In genomic region chr13:22001336-22001735, GRCh38 we compare ENCODE assay signal across 27 cellular contexts.
"Had no signal": no experiment of that assay in that cellular context is flagged by ENCODE, and none has a peak within 500 bp of the region (broad histone marks: within the 10 kb centered on the region; RNA-seq: fewer than 3 reads in every experiment).

No MANE protein-coding gene starts in this region.

- H3K27ac Mint-ChIP-seq: natural killer cell; nephron; neural progenitor cell; stimulated activated memory B cell treated with anti-CD40 and anti-IgM and Interleukin-4, amounts not matched to agents 10 μg/mL and 1 μg/mL and 100 μg/mL, for 72 hours; stimulated activated naive CD8-positive, alpha-beta T cell treated with anti-CD3 and anti-CD28 coated beads, Interleukin-15, Interleukin-2, amounts not matched to agents 100 ng/mL and 50 ng/mL, for 24 hours had no signal

- H3K36me3 Mint-ChIP-seq: natural killer cell; neural progenitor cell; stimulated activated memory B cell treated with anti-CD40 and anti-IgM and Interleukin-4, amounts not matched to agents 10 μg/mL and 1 μg/mL and 100 μg/mL, for 72 hours had no signal

- ATAC-seq: naive thymus-derived CD4-positive, alpha-beta T cell; natural killer cell; pancreas; right cardiac atrium; right lobe of liver; stimulated activated memory B cell treated with anti-CD40 and anti-IgM and Interleukin-4, amounts not matched to agents 10 μg/mL and 1 μg/mL and 100 μg/mL, for 72 hours had no signal

- H3K9me3 ChIP-seq: pancreas, prostate gland, right lobe of liver, sigmoid colon, stomach, thoracic aorta, thyroid gland, tibial nerve, upper lobe of left lung, vagina had no signal

- DNase-seq: naive thymus-derived CD4-positive, alpha-beta T cell; natural killer cell; occipital lobe; pancreas; retina; right cardiac atrium; right lobe of liver; sigmoid colon; small intestine; stimulated activated CD4-positive, alpha-beta T cell treated with anti-CD3 and anti-CD28 coated beads, Interleukin-12 subunit alpha, Interleukin-12 subunit beta, amount 100 ng/mL, for 4 hours; stimulated activated CD4-positive, alpha-beta T cell treated with anti-CD3 and anti-CD28 coated beads, Interleukin-1b, Interleukin-23, amount 100 ng/mL, for 48 hours; stimulated activated CD4-positive, alpha-beta T cell treated with anti-CD3 and anti-CD28 coated beads, Interleukin-4, amount 100 ng/mL, for 1 hour; stimulated activated CD4-positive, alpha-beta T cell treated with anti-CD3 and anti-CD28 coated beads, Interleukin-4, amount 100 ng/mL, for 4 hours; stimulated activated CD8-positive, alpha-beta memory T cell treated with anti-CD3 and anti-CD28 coated beads, Interleukin-4, amount 100 ng/mL, for 48 hours; stimulated activated naive CD4-positive, alpha-beta T cell treated with Interleukin-2 at 50 U/mL for 16 hours; stomach; thyroid gland; trophoblast cell; upper lobe of left lung had no signal

- H3K27me3 ChIP-seq: neural progenitor cell, pancreas, right lobe of liver, sigmoid colon, thyroid gland, tibial nerve, upper lobe of left lung, vagina had no signal

- H3K27me3 Mint-ChIP-seq: stimulated activated naive CD8-positive, alpha-beta T cell treated with anti-CD3 and anti-CD28 coated beads, Interleukin-15, Interleukin-2, amounts not matched to agents 100 ng/mL and 50 ng/mL, for 24 hours had no signal

- H3K9me3 Mint-ChIP-seq: natural killer cell; neural progenitor cell; stimulated activated memory B cell treated with anti-CD40 and anti-IgM and Interleukin-4, amounts not matched to agents 10 μg/mL and 1 μg/mL and 100 μg/mL, for 72 hours had no signal

- H3K4me1 Mint-ChIP-seq: naive thymus-derived CD4-positive, alpha-beta T cell; natural killer cell; stimulated activated memory B cell treated with anti-CD40 and anti-IgM and Interleukin-4, amounts not matched to agents 10 μg/mL and 1 μg/mL and 100 μg/mL, for 72 hours had no signal

- H3K27ac ChIP-seq: neural progenitor cell, pancreas, prostate gland, right lobe of liver, sigmoid colon, stomach, thoracic aorta, thyroid gland, tibial nerve, upper lobe of left lung, vagina had no signal

- H3K4me1 ChIP-seq: pancreas, prostate gland, right lobe of liver, sigmoid colon, stomach, thyroid gland, tibial nerve, upper lobe of left lung, vagina had no signal

- H3K4me3 Mint-ChIP-seq: naive thymus-derived CD4-positive, alpha-beta T cell; natural killer cell; nephron; neural progenitor cell; stimulated activated memory B cell treated with anti-CD40 and anti-IgM and Interleukin-4, amounts not matched to agents 10 μg/mL and 1 μg/mL and 100 μg/mL, for 72 hours; stimulated activated naive CD8-positive, alpha-beta T cell treated with anti-CD3 and anti-CD28 coated beads, Interleukin-15, Interleukin-2, amounts not matched to agents 100 ng/mL and 50 ng/mL, for 24 hours had no signal

- H3K4me3 ChIP-seq: neural progenitor cell, pancreas, prostate gland, right lobe of liver, sigmoid colon, stomach, thoracic aorta, thyroid gland, tibial nerve, upper lobe of left lung, vagina had no signal

- H3K36me3 ChIP-seq: neural progenitor cell, pancreas, prostate gland, right lobe of liver, sigmoid colon, stomach, thoracic aorta, thyroid gland, tibial nerve, upper lobe of left lung, vagina had no signal
